36 cellular contexts compared by ENCODE assay signal in the genomic region with DNA sequence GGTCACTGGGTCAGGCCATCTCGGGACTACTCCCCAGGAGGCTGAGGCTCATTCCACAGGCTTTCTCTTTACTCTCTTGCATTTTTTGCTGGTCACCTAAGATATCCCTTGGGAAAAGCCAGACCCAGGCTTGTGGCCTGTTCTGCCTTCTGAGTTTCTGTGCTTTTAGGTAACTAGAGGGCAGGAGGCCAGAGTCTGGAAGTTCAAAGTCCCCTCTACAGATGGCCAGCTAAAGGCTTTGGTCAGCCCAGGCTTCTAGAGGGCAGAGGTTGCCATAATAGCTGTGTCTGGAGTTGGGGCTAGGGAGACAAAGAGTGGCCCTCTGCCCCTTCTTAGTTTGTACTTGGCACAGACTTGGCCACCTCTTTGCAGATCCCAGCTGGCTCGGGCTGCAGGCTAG. TPM values are rescaled to one million over a fixed set of nuclear protein-coding genes. Genes with fewer than 3 reads are reported as not detected.
"Had no signal": no experiment of that assay in that cellular context is flagged by ENCODE, and none has a peak within 500 bp of the region (broad histone marks: within the 10 kb centered on the region; RNA-seq: fewer than 3 reads in every experiment).

No MANE protein-coding gene starts in this region.

- ATAC-seq: activated CD8-positive, alpha-beta T cell treated with anti-CD3 and anti-CD28 coated beads for 36 hours; activated naive CD4-positive, alpha-beta T cell treated with anti-CD3 and anti-CD28 coated beads, Interleukin-2, amount 50 U/mL, for 72 hours; activated T-cell treated with anti-CD3 and anti-CD28 coated beads, Interleukin-2, amount 50 U/mL, for 4 hours; activated T-cell treated with anti-CD3 and anti-CD28 coated beads, Interleukin-2, amount 50 U/mL, for 72 hours; activated T-helper 17 cell treated with anti-CD3 and anti-CD28 coated beads, Interleukin-2, amount 50 U/mL, for 72 hours; body of pancreas had no signal

- DNase-seq: activated B cell treated with CpG ODN at 0.5 μM for 24 hours; activated CD4-positive, alpha-beta memory T cell treated with anti-CD3 and anti-CD28 coated beads for 36 hours; activated CD4-positive, alpha-beta T cell treated with anti-CD3 and anti-CD28 coated beads for 4 hours; activated CD4-positive, alpha-beta T cell treated with anti-CD3 and anti-CD28 coated beads, Interleukin-2, amount 10 ng/mL, durations not matched to agents 24 days and 14 days; activated CD4-positive, alpha-beta T cell treated with anti-CD3 and anti-CD28 coated beads, Interleukin-2, amount 50 U/mL, for 1 hour; activated CD4-positive, alpha-beta T cell treated with anti-CD3 and anti-CD28 coated beads, Interleukin-2, amount 50 U/mL, for 4 hours; activated CD4-positive, CD25-positive, alpha-beta regulatory T cell treated with anti-CD3 and anti-CD28 coated beads, Interleukin-2, amount 50 U/mL, for 72 hours; activated CD8-positive, alpha-beta memory T cell treated with anti-CD3 and anti-CD28 coated beads, Interleukin-2, amount 50 U/mL, for 4 hours; activated CD8-positive, alpha-beta T cell treated with anti-CD3 and anti-CD28 coated beads for 36 hours; activated effector memory CD4-positive, alpha-beta T cell treated with anti-CD3 and anti-CD28 coated beads, Interleukin-2, amount 50 U/mL, for 16 hours; activated gamma-delta T cell treated with Interleukin-2 at 50 U/mL for 16 hours; activated naive CD4-positive, alpha-beta T cell; activated naive CD4-positive, alpha-beta T cell treated with anti-CD3 and anti-CD28 coated beads for 36 hours; activated naive CD4-positive, alpha-beta T cell treated with anti-CD3 and anti-CD28 coated beads, Interleukin-2, amount 50 U/mL, for 16 hours; activated naive CD8-positive, alpha-beta T cell treated with anti-CD3 and anti-CD28 coated beads for 36 hours; activated T-cell treated with anti-CD3 and anti-CD28 coated beads for 4 hours; activated T-cell treated with anti-CD3 and anti-CD28 coated beads, Interleukin-2, amount 50 U/mL, for 1 hour; activated T-cell treated with anti-CD3 and anti-CD28 coated beads, Interleukin-2, amount 50 U/mL, for 4 hours; activated T-cell treated with anti-CD3 and anti-CD28 coated beads, Interleukin-2, amount 50 U/mL, for 72 hours; amniotic stem cell; aorta; body of pancreas; brain microvascular endothelial cell; caudate nucleus; cerebellar nuclear complex; T-helper 1 cell; T-helper 2 cell; T-helper 9 cell had no signal

- H3K36me3 ChIP-seq: adrenal gland, brain microvascular endothelial cell, breast epithelium, cardiac muscle cell had no signal

- H3K9me3 ChIP-seq: adrenal gland, body of pancreas, breast epithelium had no signal

- H3K4me1 ChIP-seq: body of pancreas, breast epithelium had no signal

- H3K27ac ChIP-seq: adrenal gland, body of pancreas, brain microvascular endothelial cell, breast epithelium, cardiac muscle cell, VCaP had no signal

- H3K4me3 ChIP-seq: adrenal gland, body of pancreas, breast epithelium, cardiac muscle cell had no signal

- FAIRE-seq: astrocyte, TTC549 had no signal

- H3K27me3 ChIP-seq: adrenal gland, body of pancreas, brain microvascular endothelial cell, breast epithelium had no signal

RNA-seq across cellular contexts. Expression of gene CELF6, which starts 39.2 kb away (rescaled TPM):
- total RNA-seq: astrocyte had no signal
